In genomic region chr5:15501057-15501791, GRCh38 we compare ENCODE assay signal across 8 cellular contexts.
DNase-seq lines count a peak whose midpoint lies in the region; ATAC-seq lines count a peak whose summit lies in the region.

No MANE protein-coding gene starts in this region.

- ATAC-seq in HG03565 (IDR thresholded peaks at IDR 0.05; ENCODE audit: unreplicated experiment) (no peak), GM19467 (IDR thresholded peaks at IDR 0.05; ENCODE audit: unreplicated experiment) (no peak), GM19395 (IDR thresholded peaks at IDR 0.05; ENCODE audit: unreplicated experiment) (no peak)

- peak overlapping the region; percentile 65 for H2AFZ ChIP-seq in neuron (ENCODE audit: low read depth, low read length)

- H3K27me3 ChIP-seq in neuron (ENCODE audit: insufficient read depth, low read length), result peaks cover 18% of the 10 kb centered on the region

- peaks cover 18% of the 10 kb centered on the region for H3K4me1 ChIP-seq in neuron (ENCODE audit: insufficient read depth, low read length)

- H3K36me3 ChIP-seq in neuron (ENCODE audit: insufficient read depth, low read length), result no peaks in the 10 kb centered on the region

- H3K4me3 ChIP-seq in neuron (ENCODE audit: low read length), result peak overlapping the region; percentile 80

- DNase-seq in C1 segment of cervical spinal cord (lab: John Stamatoyannopoulos, UW), result peak in 10 of 14 donors; percentile 10 to 55 (median 41)
- DNase-seq in RPMI8226, result peak; percentile 8
- DNase-seq in foreskin melanocyte, result peak; percentile 85
- DNase-seq in germinal center (ENCODE audit: low spot score), result no peak

- no peaks in the 10 kb centered on the region for H3K9me3 ChIP-seq in neuron (ENCODE audit: low read length)
